3 cellular contexts compared by ENCODE assay signal in genomic region chr10:51792678-51793077, GRCh38.
TF ChIP-seq lines count a peak whose summit lies in the region.

No MANE protein-coding gene starts in this region.

TF ChIP-seq in A549, 52 proteins besides CTCF, POLR2A, EP300 and RAD21:
- TF ChIP-seq MAFK (IDR thresholded peaks at IDR 0.05; ENCODE audit: partially characterized antibody) (peak; percentile 83), HOXB5 (CRISPR knock-in tag; IDR thresholded peaks at IDR 0.05) (no peak)

TF ChIP-seq in IMR-90, 13 proteins besides CTCF, POLR2A, EP300 and RAD21:
- no peak for TF ChIP-seq BHLHE40 (IDR thresholded peaks at IDR 0.05; ENCODE audit: low read depth, low read length)
- no peak for TF ChIP-seq MAZ (IDR thresholded peaks at IDR 0.05; ENCODE audit: borderline replicate concordance, low read depth, low read length)
- TF ChIP-seq SMC3 (IDR thresholded peaks at IDR 0.05; ENCODE audit: low read depth, low read length) = no peak
- TF ChIP-seq USF2 (IDR thresholded peaks at IDR 0.05; ENCODE audit: low read depth, low read length) = no peak
- no peak for TF ChIP-seq MXI1 (IDR thresholded peaks at IDR 0.05; ENCODE audit: borderline replicate concordance, low read depth, low read length)
- no peak for TF ChIP-seq NFE2L2 (IDR thresholded peaks at IDR 0.05; ENCODE audit: low read depth, low read length)
- TF ChIP-seq MAFK (IDR thresholded peaks at IDR 0.05; ENCODE audit: low read depth, low read length) = peak; percentile 93
- no peak for TF ChIP-seq CEBPB (IDR thresholded peaks at IDR 0.05; ENCODE audit: low read depth, low read length)
- no peak for TF ChIP-seq RCOR1 (IDR thresholded peaks at IDR 0.05; ENCODE audit: insufficient replicate concordance, low read length)
TF ChIP-seq in IMR-90: peak in this region for 1.

TF ChIP-seq in H1, 55 proteins besides CTCF, POLR2A, EP300 and RAD21:
- TF ChIP-seq JUN (IDR thresholded peaks at IDR 0.05; ENCODE audit: low read depth, low read length) (no peak), MAFK (IDR thresholded peaks at IDR 0.05; ENCODE audit: low read depth, low read length) (peak; percentile 65)
